ENCODE assay signal across 8 cellular contexts in the genomic region with DNA sequence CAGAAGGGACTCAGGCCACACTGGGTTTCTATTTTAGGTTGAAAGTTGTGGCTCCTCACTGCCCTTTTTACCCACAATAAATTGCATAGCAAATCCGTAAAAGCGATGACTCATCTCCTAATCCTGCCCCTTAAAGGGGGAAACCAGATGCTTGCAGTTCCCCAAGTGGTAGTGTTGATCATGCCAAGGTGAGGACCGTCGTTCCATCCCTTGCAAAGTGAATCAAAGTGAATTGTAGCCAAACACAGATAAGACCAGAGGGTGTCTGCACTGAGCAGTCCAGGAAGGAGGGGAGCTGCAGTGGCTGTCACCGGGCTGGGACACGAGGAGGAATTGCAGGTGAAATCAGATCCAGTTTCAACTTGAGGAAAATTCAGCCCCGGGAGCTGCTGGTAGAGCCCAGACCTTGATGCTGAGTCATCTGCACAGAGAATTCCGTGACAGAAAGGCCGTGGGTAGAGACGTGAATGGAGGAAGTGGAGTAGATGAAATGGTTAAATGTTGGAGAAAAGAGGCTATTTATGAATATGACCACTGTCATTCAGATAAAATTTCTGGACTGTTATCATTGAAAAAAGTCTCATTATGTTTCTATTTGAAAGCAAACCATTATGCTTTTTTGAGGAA. TPM values are rescaled to one million over a fixed set of nuclear protein-coding genes. Genes with fewer than 3 reads are reported as not detected.
DNase-seq lines count a peak whose midpoint lies in the region; ATAC-seq, FAIRE-seq and TF ChIP-seq lines count a peak whose summit lies in the region.

No MANE protein-coding gene starts in this region.

- H2BK15ac ChIP-seq in H9 (ENCODE audit: low read depth, low read length) = no peak overlapping the region

- TF ChIP-seq CTCF in H9 (conservative IDR thresholded peaks at IDR 0.05) = no peak
- no peak for TF ChIP-seq CTCF in foreskin fibroblast (IDR thresholded peaks at IDR 0.05; ENCODE audit: low read depth, low read length)

- peaks cover 27 to 28% of the 10 kb centered on the region in 2 experiments for H3K4me1 Mint-ChIP-seq in H9

- peak overlapping the region; percentile 26 to 30 for H3K4me3 ChIP-seq in foreskin fibroblast (ENCODE audit: low read depth in 1 of 2, low read length in 2 of 2)

- H3K27ac ChIP-seq in H9 (ENCODE audit: insufficient read length, low read depth, low read length) = no peak overlapping the region

- H3K23ac ChIP-seq in H9 (ENCODE audit: insufficient read length, low read depth, low read length) = no peak overlapping the region

- H2BK5ac ChIP-seq in H9 (ENCODE audit: insufficient read length, low read length) = no peak overlapping the region

- no peak overlapping the region for H3K9ac ChIP-seq in H9 (ENCODE audit: extremely low read depth, insufficient read length, low read length)

- H4K91ac ChIP-seq in H9 (ENCODE audit: insufficient read length, low read depth, low read length) = no peak overlapping the region

- H3K9me3 ChIP-seq in H9 (ENCODE audit: control insufficient read depth, low read depth, low read length) = no peaks in the 10 kb centered on the region

- H2BK120ac ChIP-seq in H9 (ENCODE audit: low read depth, low read length, poor library complexity, severe bottlenecking) = no peak overlapping the region

- H4K20me1 ChIP-seq in H9 (ENCODE audit: control insufficient read depth, insufficient read depth, insufficient read length) = no peaks in the 10 kb centered on the region

- peaks cover 20 to 53% (median 38%) of the 10 kb centered on the region in 3 experiments for H3K36me3 Mint-ChIP-seq in H9 (ENCODE audit: insufficient read depth in 1 of 3, low read depth in 3 of 3)

- no peak overlapping the region for H2BK12ac ChIP-seq in H9 (ENCODE audit: insufficient read length, low read depth, low read length)

- H3K4me3 Mint-ChIP-seq in H9 = no peak overlapping the region; a peak in 1 of 5 replicates

- no peaks in the 10 kb centered on the region for H3K79me1 ChIP-seq in H9 (ENCODE audit: insufficient read depth, low read depth, low read length, poor library complexity, severe bottlenecking)

- peaks cover 6% of the 10 kb centered on the region; the same call in 1 of the 2 replicates for H3K4me1 ChIP-seq in H9 (ENCODE audit: insufficient read depth, low read length)

- H3K27me3 Mint-ChIP-seq in H9 (ENCODE audit: low read depth) = no peaks in the 10 kb centered on the region

- H3K27ac Mint-ChIP-seq in H9 = peak overlapping the region; percentile 60 to 81 (median 69); a peak in 6 of 7 replicates

- DNase-seq in ELF-1 (ENCODE audit: low read depth, low spot score) = peak; percentile 78
- peak; percentile 72 for DNase-seq in H9
- peak; percentile 46 for DNase-seq in RCC 7860 (ENCODE audit: low spot score)
- DNase-seq in foreskin fibroblast = peak; percentile 68 to 81
- DNase-seq in stimulated activated CD4-positive, alpha-beta T cell treated with anti-CD3 and anti-CD28 coated beads, Interleukin-4, amount 100 ng/mL, for 24 hours = no peak
- DNase-seq in AML-193 (lab: John Stamatoyannopoulos, UW) = no peak
- no peak for DNase-seq in OCI-M2 (lab: John Stamatoyannopoulos, UW; ENCODE audit: unreplicated experiment)

- no peak overlapping the region for H3T11ph ChIP-seq in H9 (ENCODE audit: low read length)

- H3K27me3 ChIP-seq in H9 (ENCODE audit: insufficient read depth, low read length) = no peaks in the 10 kb centered on the region

- H3K14ac ChIP-seq in H9 (ENCODE audit: insufficient read depth, low read length) = no peak overlapping the region

- H2AK5ac ChIP-seq in H9 (ENCODE audit: insufficient read length, low read length) = no peak overlapping the region

- H4K5ac ChIP-seq in H9 (ENCODE audit: insufficient read length, low read depth, low read length) = no peak overlapping the region

- H3K9me3 Mint-ChIP-seq in H9 = no peaks in the 10 kb centered on the region

- WGBS in H9 (ENCODE audit: extremely low coverage, insufficient read length, low lambda C conversion rate) = no CpG with 5 or more reads among the region's 10 CpGs

- H4K8ac ChIP-seq in H9 (replicated peaks; ENCODE audit: insufficient read length, low read depth, low read length) = no peak overlapping the region

- no peaks in the 10 kb centered on the region for H3K79me2 ChIP-seq in H9 (ENCODE audit: insufficient read depth, low read length)

- no peak overlapping the region for H2AFZ ChIP-seq in H9 (ENCODE audit: low read length)

- FAIRE-seq in RCC 7860 (lab: Jason Lieb, UNC) = no peak

- H3K4ac ChIP-seq in H9 (ENCODE audit: low read depth, low read length) = no peak overlapping the region

- no peak overlapping the region for H3K56ac ChIP-seq in H9 (ENCODE audit: insufficient read length, low read depth, low read length)

- H2BK20ac ChIP-seq in H9 (ENCODE audit: low read depth, low read length, poor library complexity, severe bottlenecking) = no peak overlapping the region

- no peak overlapping the region for H3K4me2 ChIP-seq in H9 (ENCODE audit: insufficient read depth, insufficient read length, low read length)

- no peak overlapping the region for H3K18ac ChIP-seq in H9 (ENCODE audit: insufficient read length, low read depth, low read length)

- H3K23me2 ChIP-seq in H9 (ENCODE audit: insufficient read length, low read depth, low read length, poor library complexity, severe bottlenecking) = no peaks in the 10 kb centered on the region

- no peak for ATAC-seq in HG03521 (IDR thresholded peaks at IDR 0.05; ENCODE audit: unreplicated experiment)

RNA-seq across cellular contexts. Expression of a gene that starts 44.2 kb away (rescaled TPM):
- 14.8 and 16.0 TPM in 2 replicates for total RNA-seq in H9 (2021)

Comparison
In these comparisons a context has a peak if more than half of its experiments do, and no peak if none do; other contexts are left out.
1. DNase-seq: peak in ELF-1 (single experiment), H9 (single experiment), RCC 7860 (single experiment) and foreskin fibroblast (2 of 2); none in stimulated activated CD4-positive, alpha-beta T cell treated with anti-CD3 and anti-CD28 coated beads, Interleukin-4, amount 100 ng/mL, for 24 hours (single experiment), AML-193 (0 of 2) and OCI-M2 (single experiment).